22 cellular contexts compared by ENCODE assay signal in genomic region chr10:122421747-122422146, GRCh38. TPM values are rescaled to one million over a fixed set of nuclear protein-coding genes. Genes with fewer than 3 reads are reported as not detected.
DNase-seq lines count a peak whose midpoint lies in the region; ATAC-seq and TF ChIP-seq lines count a peak whose summit lies in the region.
"Had no signal": no experiment of that assay in that cellular context is flagged by ENCODE, and none has a peak within 500 bp of the region (broad histone marks: within the 10 kb centered on the region; RNA-seq: fewer than 3 reads in every experiment).

No MANE protein-coding gene starts in this region.

- H3K9me3 Mint-ChIP-seq in activated naive CD8-positive, alpha-beta T cell treated with anti-CD3 and anti-CD28 coated beads, Interleukin-2, amount 50 U/mL, for 24 hours = peaks cover 8% of the 10 kb centered on the region
- H3K9me3 Mint-ChIP-seq: H9 had no signal

- intact Hi-C loops in left lung (cut with DNase I) = no loop called here

- no peaks in the 10 kb centered on the region for H3K9me3 ChIP-seq in left lung
- H3K9me3 ChIP-seq: BE2C, mucosa of descending colon, ovary, SK-N-SH, tibial nerve had no signal

- no peak for TF ChIP-seq CTCF in left lung (IDR thresholded peaks at IDR 0.05)

- no peak overlapping the region for H3K27ac ChIP-seq in left lung
- H3K27ac ChIP-seq: brain microvascular endothelial cell, ovary had no signal

- peaks cover 0 to 33% of the 10 kb centered on the region in 2 donors for H3K4me1 ChIP-seq in left lung
- H3K4me1 ChIP-seq: BE2C had no signal

- no peaks in the 10 kb centered on the region for H3K27me3 Mint-ChIP-seq in activated naive CD8-positive, alpha-beta T cell treated with anti-CD3 and anti-CD28 coated beads, Interleukin-2, amount 50 U/mL, for 24 hours

- no peaks in the 10 kb centered on the region for H3K27me3 ChIP-seq in left lung
- H3K27me3 ChIP-seq: BE2C, brain microvascular endothelial cell, ovary, tibial nerve had no signal

- ATAC-seq in activated naive CD8-positive, alpha-beta T cell treated with anti-CD3 and anti-CD28 coated beads, Interleukin-2, amount 50 U/mL, for 24 hours = no peak
- ATAC-seq in left lung (peak; percentile 13), HG03280 (IDR thresholded peaks at IDR 0.05; ENCODE audit: unreplicated experiment) (no peak)
- ATAC-seq: PC-3 had no signal

- no peak overlapping the region for H3K4me3 ChIP-seq in left lung
- H3K4me3 ChIP-seq: mucosa of descending colon, ovary, tibial nerve had no signal

- H3K36me3 ChIP-seq in left lung = no peaks in the 10 kb centered on the region
- H3K36me3 ChIP-seq: BE2C, brain microvascular endothelial cell, ovary had no signal

- H3K4me3 Mint-ChIP-seq in activated naive CD8-positive, alpha-beta T cell treated with anti-CD3 and anti-CD28 coated beads, Interleukin-2, amount 50 U/mL, for 24 hours = no peak overlapping the region
- H3K4me3 Mint-ChIP-seq: H9 had no signal

- peaks cover 76% of the 10 kb centered on the region for H3K4me1 Mint-ChIP-seq in activated naive CD8-positive, alpha-beta T cell treated with anti-CD3 and anti-CD28 coated beads, Interleukin-2, amount 50 U/mL, for 24 hours

- H3K27ac Mint-ChIP-seq in activated naive CD8-positive, alpha-beta T cell treated with anti-CD3 and anti-CD28 coated beads, Interleukin-2, amount 50 U/mL, for 24 hours = peak overlapping the region; percentile 55

- DNase-seq in CD1c-positive myeloid dendritic cell (ENCODE audit: extremely low spot score) (peak; percentile 51), EH (ENCODE audit: low read depth) (peak; percentile 13), left lung (no peak), UCSD-AML1 (lab: John Stamatoyannopoulos, UW; ENCODE audit: unreplicated experiment) (no peak), DMS79 (lab: John Stamatoyannopoulos, UW) (no peak)
- DNase-seq in activated naive CD8-positive, alpha-beta T cell treated with anti-CD3 and anti-CD28 coated beads, Interleukin-2, amount 50 U/mL, for 24 hours = no peak
- no peak for DNase-seq in stimulated activated CD4-positive, alpha-beta T cell treated with anti-CD3 and anti-CD28 coated beads, Interleukin-4, amount 100 ng/mL, for 4 hours
- DNase-seq: activated gamma-delta T cell, BE2C, brain microvascular endothelial cell, H9, hypothalamus, left cardiac atrium, MM.1S, NCI-H2029 treated with DMSO at 0.1 percent for 48 hours, NCI-H524 treated with DMSO at 0.1 percent for 48 hours, ovary, PC-3, SK-N-SH had no signal

- peaks cover 32% of the 10 kb centered on the region for H3K36me3 Mint-ChIP-seq in activated naive CD8-positive, alpha-beta T cell treated with anti-CD3 and anti-CD28 coated beads, Interleukin-2, amount 50 U/mL, for 24 hours (ENCODE audit: low read depth)

RNA-seq across cellular contexts. Expression of gene ARMS2, which starts 32.7 kb away (rescaled TPM):
- total RNA-seq in left lung = not detected
- total RNA-seq: H9, left cardiac atrium, mucosa of descending colon, ovary, PC-3, tibial nerve had no signal

RNA-seq across cellular contexts. Expression of gene HTRA1, which starts 39.6 kb away (rescaled TPM):
- total RNA-seq in left lung = 100 to 1,000 TPM in 1 of 2 donors, 10 to 100 TPM in 1; 80.5 to 124 TPM

RNA-seq across cellular contexts. Expression of gene PLEKHA1, which starts 47.2 kb away (rescaled TPM):
- 10 to 100 TPM; 43.1 to 57.9 TPM for total RNA-seq in left lung

Comparison
In these comparisons a context has a peak if more than half of its experiments do, and no peak if none do; other contexts are left out.
1. DNase-seq: peak in CD1c-positive myeloid dendritic cell (single experiment) and EH (single experiment); none in activated naive CD8-positive, alpha-beta T cell treated with anti-CD3 and anti-CD28 coated beads, Interleukin-2, amount 50 U/mL, for 24 hours (single experiment), left lung (0 of 2), UCSD-AML1 (single experiment), DMS79 (single experiment) and stimulated activated CD4-positive, alpha-beta T cell treated with anti-CD3 and anti-CD28 coated beads, Interleukin-4, amount 100 ng/mL, for 4 hours (0 of 2).